ENCODE assay signal across 1 cellular context in the genomic region with DNA sequence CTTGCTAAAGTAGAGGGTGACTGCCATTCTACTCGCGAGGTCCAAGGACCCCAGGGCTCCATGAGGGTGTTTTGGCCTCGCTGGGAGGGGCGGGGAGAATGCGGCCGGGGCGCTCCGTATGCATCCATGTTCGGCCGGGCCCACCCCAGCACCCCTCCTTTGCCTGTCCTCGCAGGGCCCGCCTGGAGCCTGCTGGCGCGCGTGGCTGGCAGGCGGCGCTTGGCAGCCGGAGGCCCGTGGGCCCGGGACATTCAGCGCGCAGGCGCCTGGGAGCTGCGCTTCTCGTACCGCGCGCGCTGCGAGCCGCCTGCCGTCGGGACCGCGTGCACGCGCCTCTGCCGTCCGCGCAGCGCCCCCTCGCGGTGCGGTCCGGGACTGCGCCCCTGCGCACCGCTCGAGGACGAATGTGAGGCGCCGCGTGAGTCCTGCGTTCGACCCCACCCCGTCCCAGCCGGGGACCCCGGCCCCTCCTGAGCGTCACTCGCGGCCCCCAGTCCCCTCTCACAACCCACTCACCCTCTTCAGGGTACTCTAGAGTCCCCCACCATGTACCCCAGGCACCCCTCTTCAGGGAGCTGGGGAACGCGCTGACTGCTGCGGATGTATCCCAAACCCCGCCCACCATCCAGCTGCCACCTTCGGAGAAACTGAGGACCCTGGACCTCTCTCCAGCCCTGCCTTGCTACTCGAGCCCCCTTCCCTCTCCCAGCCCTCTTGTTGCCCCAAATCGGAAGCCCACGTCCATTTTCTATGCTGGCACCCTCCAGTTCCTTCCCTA.
A peak's percentile ranks its signal among the peaks of the same experiment; 100 is the strongest.
TF ChIP-seq lines count a peak whose summit lies in the region.

No MANE protein-coding gene starts in this region.

TF ChIP-seq in K562, 482 proteins besides CTCF, POLR2A, EP300 and RAD21 (continued from another document and continues in another):
- TF ChIP-seq, protein P1, sequence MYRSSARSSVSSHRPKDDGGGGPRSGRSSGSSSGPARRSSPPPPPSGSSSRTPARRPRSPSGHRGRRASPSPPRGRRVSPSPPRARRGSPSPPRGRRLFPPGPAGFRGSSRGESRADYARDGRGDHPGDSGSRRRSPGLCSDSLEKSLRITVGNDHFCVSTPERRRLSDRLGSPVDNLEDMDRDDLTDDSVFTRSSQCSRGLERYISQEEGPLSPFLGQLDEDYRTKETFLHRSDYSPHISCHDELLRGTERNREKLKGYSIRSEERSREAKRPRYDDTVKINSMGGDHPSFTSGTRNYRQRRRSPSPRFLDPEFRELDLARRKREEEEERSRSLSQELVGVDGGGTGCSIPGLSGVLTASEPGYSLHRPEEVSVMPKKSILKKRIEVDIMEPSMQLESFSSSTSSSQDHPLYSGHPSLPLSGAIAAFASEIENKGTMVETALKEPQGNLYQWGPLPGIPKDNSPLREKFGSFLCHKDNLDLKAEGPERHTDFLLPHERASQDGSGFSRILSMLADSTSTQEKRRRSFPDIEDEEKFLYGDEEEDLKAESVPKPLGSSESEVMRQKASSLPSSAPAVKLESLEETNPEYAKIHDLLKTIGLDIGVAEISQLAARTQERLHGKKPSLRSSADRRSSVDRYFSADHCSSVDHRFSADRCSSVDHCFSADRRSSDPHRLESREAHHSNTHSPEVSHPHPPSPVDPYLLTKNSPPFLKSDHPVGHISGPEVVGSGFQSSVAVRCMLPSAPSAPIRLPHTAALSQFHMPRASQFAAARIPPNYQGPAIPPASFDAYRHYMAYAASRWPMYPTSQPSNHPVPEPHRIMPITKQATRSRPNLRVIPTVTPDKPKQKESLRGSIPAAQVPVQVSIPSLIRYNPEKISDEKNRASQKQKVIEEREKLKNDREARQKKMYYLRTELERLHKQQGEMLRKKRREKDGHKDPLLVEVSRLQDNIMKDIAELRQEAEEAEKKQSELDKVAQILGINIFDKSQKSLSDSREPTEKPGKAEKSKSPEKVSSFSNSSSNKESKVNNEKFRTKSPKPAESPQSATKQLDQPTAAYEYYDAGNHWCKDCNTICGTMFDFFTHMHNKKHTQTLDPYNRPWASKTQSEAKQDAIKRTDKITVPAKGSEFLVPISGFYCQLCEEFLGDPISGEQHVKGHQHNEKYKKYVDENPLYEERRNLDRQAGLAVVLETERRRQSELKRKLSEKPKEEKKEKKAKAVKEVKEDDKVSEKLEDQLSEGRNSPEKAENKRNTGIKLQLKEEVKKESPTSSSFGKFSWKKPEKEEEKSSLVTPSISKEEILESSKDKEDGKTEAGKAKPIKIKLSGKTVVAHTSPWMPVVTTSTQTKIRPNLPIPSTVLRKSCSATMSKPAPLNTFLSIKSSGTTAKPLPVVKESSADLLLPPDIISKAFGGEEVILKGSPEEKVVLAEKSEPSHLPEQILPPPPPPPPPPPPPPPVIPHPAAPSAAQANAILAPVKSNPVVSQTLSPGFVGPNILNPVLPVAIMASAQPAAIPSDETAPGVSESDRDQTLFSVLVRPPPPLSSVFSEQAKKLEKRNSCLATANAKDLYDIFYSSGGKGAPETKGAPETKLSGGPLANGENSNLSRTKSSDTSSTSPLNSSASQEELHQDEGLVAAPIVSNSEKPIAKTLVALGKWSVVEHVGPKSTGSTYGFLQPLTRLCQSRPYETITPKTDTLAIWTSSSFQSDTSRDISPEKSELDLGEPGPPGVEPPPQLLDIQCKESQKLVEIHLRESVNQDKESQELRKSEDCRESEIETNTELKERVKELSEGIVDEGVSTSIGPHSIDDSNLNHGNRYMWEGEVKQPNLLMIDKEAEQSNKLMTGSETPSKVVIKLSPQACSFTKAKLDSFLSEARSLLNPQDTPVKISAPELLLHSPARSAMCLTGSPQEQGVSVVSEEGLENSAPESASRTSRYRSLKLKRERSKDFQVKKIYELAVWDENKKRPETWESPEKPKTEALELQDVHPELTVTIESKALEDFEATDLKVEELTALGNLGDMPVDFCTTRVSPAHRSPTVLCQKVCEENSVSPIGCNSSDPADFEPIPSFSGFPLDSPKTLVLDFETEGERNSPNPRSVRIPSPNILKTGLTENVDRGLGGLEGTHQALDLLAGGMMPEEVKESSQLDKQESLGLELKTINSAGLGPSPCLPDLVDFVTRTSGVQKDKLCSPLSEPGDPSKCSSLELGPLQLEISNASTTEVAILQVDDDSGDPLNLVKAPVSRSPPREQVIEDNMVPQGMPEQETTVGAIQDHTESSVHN (IDR thresholded peaks at IDR 0.05; ENCODE audit: borderline replicate concordance in 1 of 2, low read depth in 1 of 2) = no peak
- no peak for TF ChIP-seq RBM39 (optimal IDR thresholded peaks at IDR 0.05; ENCODE audit: low read depth, low read length)
- no peak for TF ChIP-seq ETS2 (tag; IDR thresholded peaks at IDR 0.05; ENCODE audit: borderline replicate concordance, poor library complexity, severe bottlenecking)
- no peak for TF ChIP-seq DACH1 (IDR thresholded peaks at IDR 0.05; ENCODE audit: partially characterized antibody)
- TF ChIP-seq, protein P2, sequence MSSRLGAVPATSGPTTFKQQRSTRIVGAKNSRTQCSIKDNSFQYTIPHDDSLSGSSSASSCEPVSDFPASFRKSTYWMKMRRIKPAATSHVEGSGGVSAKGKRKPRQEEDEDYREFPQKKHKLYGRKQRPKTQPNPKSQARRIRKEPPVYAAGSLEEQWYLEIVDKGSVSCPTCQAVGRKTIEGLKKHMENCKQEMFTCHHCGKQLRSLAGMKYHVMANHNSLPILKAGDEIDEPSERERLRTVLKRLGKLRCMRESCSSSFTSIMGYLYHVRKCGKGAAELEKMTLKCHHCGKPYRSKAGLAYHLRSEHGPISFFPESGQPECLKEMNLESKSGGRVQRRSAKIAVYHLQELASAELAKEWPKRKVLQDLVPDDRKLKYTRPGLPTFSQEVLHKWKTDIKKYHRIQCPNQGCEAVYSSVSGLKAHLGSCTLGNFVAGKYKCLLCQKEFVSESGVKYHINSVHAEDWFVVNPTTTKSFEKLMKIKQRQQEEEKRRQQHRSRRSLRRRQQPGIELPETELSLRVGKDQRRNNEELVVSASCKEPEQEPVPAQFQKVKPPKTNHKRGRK (tag; IDR thresholded peaks at IDR 0.05) = no peak
- no peak for TF ChIP-seq ZNF707 (CRISPR knock-in tag; conservative IDR thresholded peaks at IDR 0.05)
- TF ChIP-seq PCBP2 (IDR thresholded peaks at IDR 0.05; ENCODE audit: low read depth, low read length, poor library complexity, severe bottlenecking) = no peak
- TF ChIP-seq CBX1 (IDR thresholded peaks at IDR 0.05; ENCODE audit: low read depth) = peak; percentile 59; the same call in 1 of the 2 replicates
- TF ChIP-seq, protein P3, sequence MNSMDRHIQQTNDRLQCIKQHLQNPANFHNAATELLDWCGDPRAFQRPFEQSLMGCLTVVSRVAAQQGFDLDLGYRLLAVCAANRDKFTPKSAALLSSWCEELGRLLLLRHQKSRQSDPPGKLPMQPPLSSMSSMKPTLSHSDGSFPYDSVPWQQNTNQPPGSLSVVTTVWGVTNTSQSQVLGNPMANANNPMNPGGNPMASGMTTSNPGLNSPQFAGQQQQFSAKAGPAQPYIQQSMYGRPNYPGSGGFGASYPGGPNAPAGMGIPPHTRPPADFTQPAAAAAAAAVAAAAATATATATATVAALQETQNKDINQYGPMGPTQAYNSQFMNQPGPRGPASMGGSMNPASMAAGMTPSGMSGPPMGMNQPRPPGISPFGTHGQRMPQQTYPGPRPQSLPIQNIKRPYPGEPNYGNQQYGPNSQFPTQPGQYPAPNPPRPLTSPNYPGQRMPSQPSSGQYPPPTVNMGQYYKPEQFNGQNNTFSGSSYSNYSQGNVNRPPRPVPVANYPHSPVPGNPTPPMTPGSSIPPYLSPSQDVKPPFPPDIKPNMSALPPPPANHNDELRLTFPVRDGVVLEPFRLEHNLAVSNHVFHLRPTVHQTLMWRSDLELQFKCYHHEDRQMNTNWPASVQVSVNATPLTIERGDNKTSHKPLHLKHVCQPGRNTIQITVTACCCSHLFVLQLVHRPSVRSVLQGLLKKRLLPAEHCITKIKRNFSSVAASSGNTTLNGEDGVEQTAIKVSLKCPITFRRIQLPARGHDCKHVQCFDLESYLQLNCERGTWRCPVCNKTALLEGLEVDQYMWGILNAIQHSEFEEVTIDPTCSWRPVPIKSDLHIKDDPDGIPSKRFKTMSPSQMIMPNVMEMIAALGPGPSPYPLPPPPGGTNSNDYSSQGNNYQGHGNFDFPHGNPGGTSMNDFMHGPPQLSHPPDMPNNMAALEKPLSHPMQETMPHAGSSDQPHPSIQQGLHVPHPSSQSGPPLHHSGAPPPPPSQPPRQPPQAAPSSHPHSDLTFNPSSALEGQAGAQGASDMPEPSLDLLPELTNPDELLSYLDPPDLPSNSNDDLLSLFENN (IDR thresholded peaks at IDR 0.05; ENCODE audit: low read depth in 2 of 2, low read length in 2 of 2) = no peak
- TF ChIP-seq KLF1 (tag; IDR thresholded peaks at IDR 0.05) = no peak
- TF ChIP-seq, protein P4, sequence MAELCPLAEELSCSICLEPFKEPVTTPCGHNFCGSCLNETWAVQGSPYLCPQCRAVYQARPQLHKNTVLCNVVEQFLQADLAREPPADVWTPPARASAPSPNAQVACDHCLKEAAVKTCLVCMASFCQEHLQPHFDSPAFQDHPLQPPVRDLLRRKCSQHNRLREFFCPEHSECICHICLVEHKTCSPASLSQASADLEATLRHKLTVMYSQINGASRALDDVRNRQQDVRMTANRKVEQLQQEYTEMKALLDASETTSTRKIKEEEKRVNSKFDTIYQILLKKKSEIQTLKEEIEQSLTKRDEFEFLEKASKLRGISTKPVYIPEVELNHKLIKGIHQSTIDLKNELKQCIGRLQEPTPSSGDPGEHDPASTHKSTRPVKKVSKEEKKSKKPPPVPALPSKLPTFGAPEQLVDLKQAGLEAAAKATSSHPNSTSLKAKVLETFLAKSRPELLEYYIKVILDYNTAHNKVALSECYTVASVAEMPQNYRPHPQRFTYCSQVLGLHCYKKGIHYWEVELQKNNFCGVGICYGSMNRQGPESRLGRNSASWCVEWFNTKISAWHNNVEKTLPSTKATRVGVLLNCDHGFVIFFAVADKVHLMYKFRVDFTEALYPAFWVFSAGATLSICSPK (IDR thresholded peaks at IDR 0.05; ENCODE audit: borderline replicate concordance) = no peak
- TF ChIP-seq C11orf30 (IDR thresholded peaks at IDR 0.05; ENCODE audit: low read depth) = no peak
- no peak for TF ChIP-seq NCOA2 (IDR thresholded peaks at IDR 0.05; ENCODE audit: partially characterized antibody in 2 of 2)
- no peak for TF ChIP-seq HIVEP1 (CRISPR knock-in tag; IDR thresholded peaks at IDR 0.05)
- no peak for TF ChIP-seq DPF2 (IDR thresholded peaks at IDR 0.05)
- TF ChIP-seq ZNF239 (CRISPR knock-in tag; IDR thresholded peaks at IDR 0.05) = no peak
- no peak for TF ChIP-seq ZNF408 (CRISPR knock-in tag; IDR thresholded peaks at IDR 0.05; ENCODE audit: low read depth)
- no peak for TF ChIP-seq CHCHD3 (CRISPR knock-in tag; IDR thresholded peaks at IDR 0.05)
- no peak for TF ChIP-seq MECOM (CRISPR knock-in tag; IDR thresholded peaks at IDR 0.05)
- TF ChIP-seq HNRNPLL (IDR thresholded peaks at IDR 0.05; ENCODE audit: low read depth, low read length, poor library complexity, severe bottlenecking) = no peak
- no peak for TF ChIP-seq MEF2A (IDR thresholded peaks at IDR 0.05; ENCODE audit: control insufficient read depth, low read depth, low read length)
- TF ChIP-seq FOXA1 (IDR thresholded peaks at IDR 0.05; ENCODE audit: borderline replicate concordance) = no peak
- TF ChIP-seq, protein P5, sequence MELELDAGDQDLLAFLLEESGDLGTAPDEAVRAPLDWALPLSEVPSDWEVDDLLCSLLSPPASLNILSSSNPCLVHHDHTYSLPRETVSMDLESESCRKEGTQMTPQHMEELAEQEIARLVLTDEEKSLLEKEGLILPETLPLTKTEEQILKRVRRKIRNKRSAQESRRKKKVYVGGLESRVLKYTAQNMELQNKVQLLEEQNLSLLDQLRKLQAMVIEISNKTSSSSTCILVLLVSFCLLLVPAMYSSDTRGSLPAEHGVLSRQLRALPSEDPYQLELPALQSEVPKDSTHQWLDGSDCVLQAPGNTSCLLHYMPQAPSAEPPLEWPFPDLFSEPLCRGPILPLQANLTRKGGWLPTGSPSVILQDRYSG (tag; conservative IDR thresholded peaks at IDR 0.05; ENCODE audit: low read depth) = no peak
- TF ChIP-seq HDAC3 (IDR thresholded peaks at IDR 0.05; ENCODE audit: borderline replicate concordance, partially characterized antibody) = no peak
- no peak for TF ChIP-seq GATAD2A (IDR thresholded peaks at IDR 0.05)
